12 cellular contexts compared by ENCODE assay signal in the genomic region with DNA sequence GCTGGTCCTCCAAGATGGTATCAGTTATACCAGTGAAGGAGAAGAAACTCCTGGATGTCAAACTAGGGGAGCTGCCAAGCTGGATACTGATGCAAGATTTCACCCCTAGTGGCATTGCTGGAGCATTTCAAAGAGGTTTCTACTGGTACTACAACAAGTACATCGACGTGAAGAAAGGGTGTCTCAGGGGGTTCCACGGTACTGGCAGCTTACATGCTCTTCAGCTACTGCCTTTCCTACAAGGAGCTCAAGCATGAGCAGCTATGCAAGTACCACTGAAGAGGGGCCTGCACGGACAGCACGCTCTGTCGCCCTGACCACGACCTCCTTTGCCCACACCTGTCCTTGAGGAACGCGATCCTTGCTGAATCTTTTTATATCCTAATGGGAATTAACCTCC. TPM values are rescaled to one million over a fixed set of nuclear protein-coding genes. Genes with fewer than 3 reads are reported as not detected.
"Had no signal": no experiment of that assay in that cellular context is flagged by ENCODE, and none has a peak within 500 bp of the region (broad histone marks: within the 10 kb centered on the region; RNA-seq: fewer than 3 reads in every experiment).

No MANE protein-coding gene starts in this region.

- ATAC-seq: right cardiac atrium had no signal

- H3K4me3 ChIP-seq: breast epithelium, dorsolateral prefrontal cortex, tibial artery had no signal

- H3K4me1 ChIP-seq: breast epithelium, tibial artery had no signal

- H3K27me3 Mint-ChIP-seq: activated CD4-positive, alpha-beta memory T cell treated with anti-CD3 and anti-CD28 coated beads, Interleukin-2, amount 10 ng/mL, durations not matched to agents 7 days and 5 days; activated naive CD8-positive, alpha-beta T cell treated with anti-CD3 and anti-CD28 coated beads for 36 hours; naive B cell had no signal

- H3K36me3 Mint-ChIP-seq: activated naive CD8-positive, alpha-beta T cell treated with anti-CD3 and anti-CD28 coated beads for 36 hours had no signal

- H3K4me3 Mint-ChIP-seq: activated CD4-positive, alpha-beta memory T cell treated with anti-CD3 and anti-CD28 coated beads, Interleukin-2, amount 10 ng/mL, durations not matched to agents 7 days and 5 days; activated naive CD8-positive, alpha-beta T cell treated with anti-CD3 and anti-CD28 coated beads for 36 hours had no signal

- H3K27ac ChIP-seq: breast epithelium, dorsolateral prefrontal cortex, tibial artery had no signal

- DNase-seq: activated CD4-positive, alpha-beta memory T cell treated with anti-CD3 and anti-CD28 coated beads, Interleukin-2, amount 10 ng/mL, durations not matched to agents 7 days and 5 days; activated gamma-delta T cell; activated naive CD8-positive, alpha-beta T cell treated with anti-CD3 and anti-CD28 coated beads for 36 hours; activated T-cell treated with anti-CD3 and anti-CD28 coated beads, Interleukin-2, amount 50 U/mL, for 48 hours; anterior cingulate cortex; dorsolateral prefrontal cortex; naive B cell; right cardiac atrium; small intestine; T-helper 9 cell; tibial artery had no signal

- H3K27me3 ChIP-seq: breast epithelium, dorsolateral prefrontal cortex, tibial artery had no signal

- H3K9me3 Mint-ChIP-seq: activated CD4-positive, alpha-beta memory T cell treated with anti-CD3 and anti-CD28 coated beads, Interleukin-2, amount 10 ng/mL, durations not matched to agents 7 days and 5 days; activated naive CD8-positive, alpha-beta T cell treated with anti-CD3 and anti-CD28 coated beads for 36 hours had no signal

- H3K36me3 ChIP-seq: breast epithelium, tibial artery had no signal

- H3K9me3 ChIP-seq: breast epithelium, tibial artery had no signal

- H3K27ac Mint-ChIP-seq: activated CD4-positive, alpha-beta memory T cell treated with anti-CD3 and anti-CD28 coated beads, Interleukin-2, amount 10 ng/mL, durations not matched to agents 7 days and 5 days; activated naive CD8-positive, alpha-beta T cell treated with anti-CD3 and anti-CD28 coated beads for 36 hours; naive B cell had no signal

RNA-seq across cellular contexts. Expression of a gene that starts 19.5 kb away (rescaled TPM):
- polyA plus RNA-seq: right cardiac atrium, small intestine had no signal

RNA-seq across cellular contexts. Expression of a gene that starts 25.7 kb away (rescaled TPM):
- polyA plus RNA-seq: right cardiac atrium, small intestine had no signal
